Comparison of ENCODE assay signal across 1 cellular context in genomic region chr14:104744484-104744883, GRCh38.
TF ChIP-seq lines count a peak whose summit lies in the region.

No MANE protein-coding gene starts in this region.

TF ChIP-seq in IMR-90, 13 proteins besides CTCF, POLR2A, EP300 and RAD21:
- TF ChIP-seq RFX5 (IDR thresholded peaks at IDR 0.05; ENCODE audit: low read depth, low read length): no peak
